ENCODE assay signal across 21 cellular contexts in genomic region chr4:175999944-176000343, GRCh38.
DNase-seq lines count a peak whose midpoint lies in the region; ATAC-seq and TF ChIP-seq lines count a peak whose summit lies in the region.
"Had no signal": no experiment of that assay in that cellular context is flagged by ENCODE, and none has a peak within 500 bp of the region (broad histone marks: within the 10 kb centered on the region; RNA-seq: fewer than 3 reads in every experiment).

No MANE protein-coding gene starts in this region.

- H4K20me1 ChIP-seq in SU-DHL-6 (ENCODE audit: low read depth, low read length) = no peaks in the 10 kb centered on the region

- DNase-seq in nephron progenitor cell (no peak), spleen (no peak), foreskin melanocyte (no peak), GM19240 (ENCODE audit: insufficient read length, low spot score) (no peak)
- DNase-seq: DMS79 treated with DMSO at 0.1 percent for 48 hours, HCEC 1CT, Kasumi-1, MG63, NCI-H1048, NCI-H1436 treated with DMSO at 0.1 percent for 48 hours, NCI-H2029, NCI-H345, NCI-H524 treated with DMSO at 0.1 percent for 48 hours, PC-3, SIG-M5 had no signal

- no peaks in the 10 kb centered on the region for H3K36me3 Mint-ChIP-seq in nephron progenitor cell (ENCODE audit: low read depth)

- TF ChIP-seq CTCF in SU-DHL-6 (IDR thresholded peaks at IDR 0.05; ENCODE audit: insufficient read depth, low read length, poor library complexity, severe bottlenecking) = no peak
- no peak for TF ChIP-seq CTCF in gastroesophageal sphincter (IDR thresholded peaks at IDR 0.05)
- TF ChIP-seq CTCF in nephron progenitor cell (IDR thresholded peaks at IDR 0.05) = no peak
- TF ChIP-seq CTCF in spleen (IDR thresholded peaks at IDR 0.05 in 8 of 11, conservative IDR thresholded peaks at IDR 0.05 in 3 of 11) = no peak

- no peak overlapping the region for H2AFZ ChIP-seq in SU-DHL-6 (ENCODE audit: low read depth, low read length, severe bottlenecking)

- no peak overlapping the region for H3K27ac Mint-ChIP-seq in nephron progenitor cell

- peak overlapping the region; percentile 72 for H3K4me2 ChIP-seq in SU-DHL-6 (ENCODE audit: low read depth, low read length, poor library complexity, severe bottlenecking)

- peak overlapping the region; percentile 4 for H3K4me3 Mint-ChIP-seq in nephron progenitor cell

- no peaks in the 10 kb centered on the region for H3K9me2 ChIP-seq in SU-DHL-6 (replicated peaks; ENCODE audit: insufficient read depth, low read length)

- H3K4me1 ChIP-seq in gastroesophageal sphincter = peaks cover 0 to 21% (median 0%) of the 10 kb centered on the region in 3 donors
- peaks cover 0 to 31% (median 19%) of the 10 kb centered on the region in 6 donors for H3K4me1 ChIP-seq in spleen

- no peak for TF ChIP-seq EP300 in gastroesophageal sphincter (IDR thresholded peaks at IDR 0.05)

- WGBS in gastroesophageal sphincter (ENCODE audit: low coverage in 1 of 2), 2 donors = 50 to 67% methylated on average over 2 of the region's 2 CpGs
- WGBS in spleen, 5 donors = 58 to 79% (median 69%) methylated on average over 2 of the region's 2 CpGs

- H3K9ac ChIP-seq in SU-DHL-6 (ENCODE audit: low read length) = no peak overlapping the region

- H3K4me3 ChIP-seq in SU-DHL-6 (ENCODE audit: insufficient read depth, low read length, poor library complexity, severe bottlenecking) = no peak overlapping the region
- peak overlapping the region in 1 of 2 donors; percentile 74 for H3K4me3 ChIP-seq in gastroesophageal sphincter
- no peak overlapping the region for H3K4me3 ChIP-seq in spleen
- H3K4me3 ChIP-seq: MG63 had no signal

- no peaks in the 10 kb centered on the region for H3K9me3 Mint-ChIP-seq in nephron progenitor cell

- no peak overlapping the region for H3K27ac ChIP-seq in SU-DHL-6 (ENCODE audit: low read depth, low read length)
- H3K27ac ChIP-seq in gastroesophageal sphincter = peak overlapping the region; percentile 68 to 93 (median 90)
- peak overlapping the region in 7 of 8 donors; percentile 15 to 77 (median 64) for H3K27ac ChIP-seq in spleen
- H3K27ac ChIP-seq: C4-2B, RWPE1 had no signal

- TF ChIP-seq POLR2A in gastroesophageal sphincter (IDR thresholded peaks at IDR 0.05) (no peak), spleen (IDR thresholded peaks at IDR 0.05) (no peak)

- H3K27me3 ChIP-seq in SU-DHL-6 (ENCODE audit: low read length) (no peaks in the 10 kb centered on the region), gastroesophageal sphincter (no peaks in the 10 kb centered on the region), spleen (replicated peaks in 1 of 7) (peaks cover 0 to 29% (median 0%) of the 10 kb centered on the region in 7 donors)
- H3K27me3 ChIP-seq: MG63 had no signal

- no peak for ATAC-seq in gastroesophageal sphincter
- ATAC-seq in HG02973 (IDR thresholded peaks at IDR 0.05; ENCODE audit: unreplicated experiment) = no peak
- no peak for ATAC-seq in HG03469 (IDR thresholded peaks at IDR 0.05; ENCODE audit: unreplicated experiment)
- ATAC-seq: PC-3 had no signal

- H3K27me3 Mint-ChIP-seq in nephron progenitor cell (ENCODE audit: low read depth, poor library complexity) = peaks cover 24% of the 10 kb centered on the region

- H3K79me2 ChIP-seq in SU-DHL-6 (ENCODE audit: insufficient read depth, low read length) = no peaks in the 10 kb centered on the region

- no peaks in the 10 kb centered on the region for H3F3A ChIP-seq in SU-DHL-6 (ENCODE audit: insufficient read depth)

- H3K36me3 ChIP-seq in SU-DHL-6 (ENCODE audit: low read length) = no peaks in the 10 kb centered on the region
- no peaks in the 10 kb centered on the region for H3K36me3 ChIP-seq in gastroesophageal sphincter
- H3K36me3 ChIP-seq in spleen = no peaks in the 10 kb centered on the region
- H3K36me3 ChIP-seq: MG63 had no signal

- peaks cover 20% of the 10 kb centered on the region for H3K4me1 Mint-ChIP-seq in nephron progenitor cell

- intact Hi-C loops in spleen (cut with DNase I; ENCODE audit: low total_unique reads) = no loop called here

- H3K9me3 ChIP-seq in SU-DHL-6 (ENCODE audit: insufficient read depth, low read length) (no peaks in the 10 kb centered on the region), gastroesophageal sphincter (no peaks in the 10 kb centered on the region), spleen (no peaks in the 10 kb centered on the region)
- H3K9me3 ChIP-seq: MG63 had no signal
